31 cellular contexts compared by ENCODE assay signal in genomic region chr15:52441846-52442245, GRCh38.
DNase-seq lines count a peak whose midpoint lies in the region; TF ChIP-seq lines count a peak whose summit lies in the region.
"Had no signal": no experiment of that assay in that cellular context is flagged by ENCODE, and none has a peak within 500 bp of the region (broad histone marks: within the 10 kb centered on the region; RNA-seq: fewer than 3 reads in every experiment).

No MANE protein-coding gene starts in this region.

- H3K9me3 ChIP-seq in neutrophil: no peaks in the 10 kb centered on the region
- H3K9me3 ChIP-seq: colonic mucosa, esophagus muscularis mucosa, gastroesophageal sphincter, MG63, testis had no signal

- H3K4me1 Mint-ChIP-seq in chondrocyte (ENCODE audit: low read depth): peaks cover 44% of the 10 kb centered on the region

- H3K4me3 Mint-ChIP-seq in chondrocyte (ENCODE audit: unreplicated experiment): no peak overlapping the region
- H3K4me3 Mint-ChIP-seq: activated CD8-positive, alpha-beta T cell treated with anti-CD3 and anti-CD28 coated beads, Interleukin-2, amount 10 ng/mL, durations not matched to agents 7 days and 5 days; activated naive CD8-positive, alpha-beta T cell treated with anti-CD3 and anti-CD28 coated beads, Interleukin-2, amount 10 ng/mL, durations not matched to agents 7 days and 5 days; CD8-positive, alpha-beta T cell; immature natural killer cell; T-helper 17 cell had no signal

- H3K27me3 Mint-ChIP-seq in chondrocyte (ENCODE audit: low read depth): no peaks in the 10 kb centered on the region
- H3K27me3 Mint-ChIP-seq: activated naive CD8-positive, alpha-beta T cell treated with anti-CD3 and anti-CD28 coated beads, Interleukin-2, amount 10 ng/mL, durations not matched to agents 7 days and 5 days; T-helper 17 cell had no signal

- H3K36me3 Mint-ChIP-seq in chondrocyte (ENCODE audit: low read depth): no peaks in the 10 kb centered on the region
- H3K36me3 Mint-ChIP-seq: CD8-positive, alpha-beta T cell had no signal

- TF ChIP-seq CTCF in chondrocyte (IDR thresholded peaks at IDR 0.05) (no peak), neutrophil (IDR thresholded peaks at IDR 0.05) (no peak)

- no peaks in the 10 kb centered on the region for H3K27me3 ChIP-seq in neutrophil
- H3K27me3 ChIP-seq: colonic mucosa, esophagus muscularis mucosa, gastroesophageal sphincter, MG63, testis had no signal

- H3K27ac ChIP-seq in neutrophil: peak overlapping the region; percentile 33
- H3K27ac ChIP-seq: colonic mucosa, esophagus muscularis mucosa, testis had no signal

- H3K4me1 ChIP-seq in neutrophil (ENCODE audit: control insufficient read depth in 1 of 2, insufficient read depth in 1 of 2, low read depth in 1 of 2, low read length in 1 of 2): peaks cover 27 to 50% of the 10 kb centered on the region in 2 experiments
- H3K4me1 ChIP-seq: colonic mucosa, testis had no signal

- H3K9me3 Mint-ChIP-seq in chondrocyte (ENCODE audit: low read depth): no peaks in the 10 kb centered on the region
- H3K9me3 Mint-ChIP-seq: CD8-positive, alpha-beta T cell; immature natural killer cell had no signal

- no peak overlapping the region for H3K4me3 ChIP-seq in neutrophil (ENCODE audit: low read depth in 1 of 2, low read length in 1 of 2)
- H3K4me3 ChIP-seq: colonic mucosa, esophagus muscularis mucosa, gastroesophageal sphincter, HAP-1, K562, MG63, testis had no signal

- no peaks in the 10 kb centered on the region for H3K36me3 ChIP-seq in neutrophil
- H3K36me3 ChIP-seq: colonic mucosa, esophagus muscularis mucosa, gastroesophageal sphincter, HAP-1, MG63 had no signal

- peak overlapping the region; percentile 3 for H3K27ac Mint-ChIP-seq in chondrocyte (ENCODE audit: unreplicated experiment)
- H3K27ac Mint-ChIP-seq: activated CD8-positive, alpha-beta T cell treated with anti-CD3 and anti-CD28 coated beads, Interleukin-2, amount 10 ng/mL, durations not matched to agents 7 days and 5 days; activated naive CD8-positive, alpha-beta T cell treated with anti-CD3 and anti-CD28 coated beads, Interleukin-2, amount 10 ng/mL, durations not matched to agents 7 days and 5 days; CD8-positive, alpha-beta T cell; T-helper 17 cell had no signal

- DNase-seq in AG08395 (ENCODE audit: low spot score) (peak; percentile 49), NCI-H226 (peak; percentile 60), chondrocyte (ENCODE audit: low spot score) (no peak), OCI-M1 (lab: John Stamatoyannopoulos, UW) (no peak), activated T-cell treated with anti-CD3 and anti-CD28 coated beads for 4 hours (no peak), T1000 (lab: John Stamatoyannopoulos, UW) (no peak), NCI-H1417 (lab: John Stamatoyannopoulos, UW) (no peak)
- DNase-seq: 8988T; activated CD8-positive, alpha-beta T cell treated with anti-CD3 and anti-CD28 coated beads, Interleukin-2, amount 10 ng/mL, durations not matched to agents 7 days and 5 days; activated gamma-delta T cell; activated naive CD8-positive, alpha-beta T cell treated with anti-CD3 and anti-CD28 coated beads, Interleukin-2, amount 10 ng/mL, durations not matched to agents 7 days and 5 days; CD8-positive, alpha-beta T cell; colonic mucosa; DMS 273 treated with DMSO at 0.1 percent for 48 hours; hippocampal formation; immature natural killer cell; left colon; mammary epithelial cell; MG63; NCI-H2081; NCI-H345; NCI-H82; stimulated activated CD4-positive, alpha-beta T cell treated with anti-CD3 and anti-CD28 coated beads, Interleukin-15, amount 100 ng/mL, for 24 hours; stimulated activated naive CD4-positive, alpha-beta T cell; T-helper 17 cell; testis had no signal

Comparison
In these comparisons a context has a peak if more than half of its experiments do, and no peak if none do; other contexts are left out.
1. DNase-seq: peak in AG08395 (single experiment) and NCI-H226 (single experiment); none in chondrocyte (single experiment), OCI-M1 (single experiment), activated T-cell treated with anti-CD3 and anti-CD28 coated beads for 4 hours (single experiment), T1000 (single experiment) and NCI-H1417 (0 of 3).